Comparison of ENCODE assay signal across 19 cellular contexts in genomic region chrX:66017659-66018170, GRCh38. TPM values are rescaled to one million over a fixed set of nuclear protein-coding genes. Genes with fewer than 3 reads are reported as not detected.
DNase-seq lines count a peak whose midpoint lies in the region; ATAC-seq and TF ChIP-seq lines count a peak whose summit lies in the region.
"Had no signal": no experiment of that assay in that cellular context is flagged by ENCODE, and none has a peak within 500 bp of the region (broad histone marks: within the 10 kb centered on the region; RNA-seq: fewer than 3 reads in every experiment).

No MANE protein-coding gene starts in this region.

- H3K36me3 Mint-ChIP-seq in activated CD4-positive, alpha-beta T cell treated with anti-CD3 and anti-CD28 coated beads for 36 hours (ENCODE audit: low read depth) = no peaks in the 10 kb centered on the region
- H3K36me3 Mint-ChIP-seq in stimulated activated naive B cell treated with anti-CD40 and anti-IgM and Interleukin-4, amounts not matched to agents 10 μg/mL and 1 μg/mL and 100 μg/mL, for 72 hours = peaks cover 6 to 8% of the 10 kb centered on the region in 2 donors

- peaks cover 73% of the 10 kb centered on the region for H3K4me1 Mint-ChIP-seq in activated CD4-positive, alpha-beta T cell treated with anti-CD3 and anti-CD28 coated beads for 36 hours
- H3K4me1 Mint-ChIP-seq in stimulated activated naive B cell treated with anti-CD40 and anti-IgM and Interleukin-4, amounts not matched to agents 10 μg/mL and 1 μg/mL and 100 μg/mL, for 72 hours = peaks cover 68 to 81% of the 10 kb centered on the region in 2 donors

- no peaks in the 10 kb centered on the region for H3K27me3 ChIP-seq in OCI-LY1 (ENCODE audit: insufficient read depth, low read length)
- no peaks in the 10 kb centered on the region for H3K27me3 ChIP-seq in GM23248 (replicated peaks; ENCODE audit: insufficient read depth)

- H3K27ac ChIP-seq in OCI-LY1 (ENCODE audit: low read depth, low read length, poor library complexity, severe bottlenecking) (no peak overlapping the region), GM23248 (no peak overlapping the region)
- H3K27ac ChIP-seq: A549, PC-9 had no signal

- peak; percentile 28 for TF ChIP-seq POLR2A in erythroblast (IDR thresholded peaks at IDR 0.05; ENCODE audit: low read length)

- H3K9ac ChIP-seq in OCI-LY1 (ENCODE audit: low read length) = no peak overlapping the region
- no peak overlapping the region for H3K9ac ChIP-seq in GM23248

- H2AFZ ChIP-seq in OCI-LY1 (ENCODE audit: low read length) = no peak overlapping the region
- H2AFZ ChIP-seq in GM23248 = no peak overlapping the region
- H2AFZ ChIP-seq: PC-9 had no signal

- H3K4me2 ChIP-seq in OCI-LY1 (ENCODE audit: low read length) = peak overlapping the region; percentile 11; the same call in 1 of the 2 replicates
- H3K4me2 ChIP-seq in GM23248 (ENCODE audit: unreplicated experiment) = no peak overlapping the region
- H3K4me2 ChIP-seq: A549, PC-9 had no signal

- no peaks in the 10 kb centered on the region for H3K9me3 Mint-ChIP-seq in activated CD4-positive, alpha-beta T cell treated with anti-CD3 and anti-CD28 coated beads for 36 hours (ENCODE audit: low read depth)
- H3K9me3 Mint-ChIP-seq in stimulated activated naive B cell treated with anti-CD40 and anti-IgM and Interleukin-4, amounts not matched to agents 10 μg/mL and 1 μg/mL and 100 μg/mL, for 72 hours = no peaks in the 10 kb centered on the region

- H3K9me3 ChIP-seq in OCI-LY1 (ENCODE audit: low read length) (no peaks in the 10 kb centered on the region), GM23248 (ENCODE audit: low read depth) (no peaks in the 10 kb centered on the region)
- H3K9me3 ChIP-seq: A549 had no signal

- intact Hi-C loops in activated CD4-positive, alpha-beta T cell treated with anti-CD3 and anti-CD28 coated beads for 36 hours (cut with DNase I, micrococcal nuclease) = loop anchor here in 1 of 2 experiments (10.0 kb wide), 1 partner anchor 707 kb away; no protein-coding TSS in a partner anchor

- no peak for ATAC-seq in activated CD4-positive, alpha-beta T cell treated with anti-CD3 and anti-CD28 coated beads for 36 hours
- no peak for ATAC-seq in stimulated activated naive B cell treated with anti-CD40 and anti-IgM and Interleukin-4, amounts not matched to agents 10 μg/mL and 1 μg/mL and 100 μg/mL, for 72 hours (replicated peaks)
- no peak for ATAC-seq in GM19351 (IDR thresholded peaks at IDR 0.05; ENCODE audit: unreplicated experiment)
- ATAC-seq: A549, HepG2 had no signal

- H4K20me1 ChIP-seq in OCI-LY1 (ENCODE audit: insufficient read depth, low read length) (no peaks in the 10 kb centered on the region), GM23248 (ENCODE audit: insufficient read depth) (no peaks in the 10 kb centered on the region)

- H3K4me1 ChIP-seq in OCI-LY1 (ENCODE audit: insufficient read depth, low read length, severe bottlenecking) (peaks cover 63% of the 10 kb centered on the region), GM23248 (ENCODE audit: insufficient read depth) (no peaks in the 10 kb centered on the region)
- H3K4me1 ChIP-seq: A549 had no signal

- H3K79me2 ChIP-seq in OCI-LY1 (ENCODE audit: insufficient read depth, low read length) (no peaks in the 10 kb centered on the region), GM23248 (ENCODE audit: insufficient read depth) (no peaks in the 10 kb centered on the region)

- in situ Hi-C loops in GM23248 (cut with MboI) = no loop called here
- in situ Hi-C loops in G401 (cut with HindIII; ENCODE audit: low sequenced_read_pairs) = no loop called here

- no peaks in the 10 kb centered on the region for H3K27me3 Mint-ChIP-seq in activated CD4-positive, alpha-beta T cell treated with anti-CD3 and anti-CD28 coated beads for 36 hours
- no peaks in the 10 kb centered on the region for H3K27me3 Mint-ChIP-seq in stimulated activated naive B cell treated with anti-CD40 and anti-IgM and Interleukin-4, amounts not matched to agents 10 μg/mL and 1 μg/mL and 100 μg/mL, for 72 hours

- no peaks in the 10 kb centered on the region for H3K9me2 ChIP-seq in OCI-LY1 (ENCODE audit: low read depth, low read length)
- H3K9me2 ChIP-seq in GM23248 (ENCODE audit: insufficient read depth) = no peaks in the 10 kb centered on the region

- peak overlapping the region; percentile 71 for H3K27ac Mint-ChIP-seq in activated CD4-positive, alpha-beta T cell treated with anti-CD3 and anti-CD28 coated beads for 36 hours
- peak overlapping the region; percentile 80 for H3K27ac Mint-ChIP-seq in stimulated activated naive B cell treated with anti-CD40 and anti-IgM and Interleukin-4, amounts not matched to agents 10 μg/mL and 1 μg/mL and 100 μg/mL, for 72 hours

- TF ChIP-seq CTCF in OCI-LY1 (IDR thresholded peaks at IDR 0.05; ENCODE audit: low read length) = no peak

- H3F3A ChIP-seq in OCI-LY1 (ENCODE audit: insufficient read depth, low read length) = no peaks in the 10 kb centered on the region
- H3F3A ChIP-seq in GM23248 (ENCODE audit: insufficient read depth) = no peaks in the 10 kb centered on the region

- H3K36me3 ChIP-seq in OCI-LY1 (ENCODE audit: insufficient read depth, low read length) (no peaks in the 10 kb centered on the region), GM23248 (ENCODE audit: low read depth) (no peaks in the 10 kb centered on the region)

- CTCF ChIA-PET in activated CD4-positive, alpha-beta T cell treated with anti-CD3 and anti-CD28 coated beads for 36 hours (lab: Charles Lee) = interaction anchor here (0.8 to 3.2 kb wide), 5 partner anchors 9 to 320 kb away, joined by 3 to 8 read pairs (median 4); no protein-coding TSS in a partner anchor

- no peak overlapping the region for H3K4me3 ChIP-seq in OCI-LY1 (ENCODE audit: low read depth, low read length, poor library complexity, severe bottlenecking)
- H3K4me3 ChIP-seq in GM23248 = no peak overlapping the region
- H3K4me3 ChIP-seq: A549, PC-9 had no signal

- POLR2A ChIA-PET in activated CD4-positive, alpha-beta T cell treated with anti-CD3 and anti-CD28 coated beads for 36 hours (lab: Charles Lee) = interaction anchor here (0.6 to 1.0 kb wide), 2 partner anchors 28 to 440 kb away, joined by 3 read pairs; no protein-coding TSS in a partner anchor

- no peak overlapping the region for H3K4me3 Mint-ChIP-seq in activated CD4-positive, alpha-beta T cell treated with anti-CD3 and anti-CD28 coated beads for 36 hours
- H3K4me3 Mint-ChIP-seq in stimulated activated naive B cell treated with anti-CD40 and anti-IgM and Interleukin-4, amounts not matched to agents 10 μg/mL and 1 μg/mL and 100 μg/mL, for 72 hours = peak overlapping the region; percentile 8 to 66

- DNase-seq in activated CD4-positive, alpha-beta T cell treated with anti-CD3 and anti-CD28 coated beads for 36 hours = no peak
- DNase-seq in activated CD4-positive, alpha-beta T cell treated with anti-CD3 and anti-CD28 coated beads for 48 hours = no peak
- no peak for DNase-seq in erythroblast (lab: John Stamatoyannopoulos, UW)
- no peak for DNase-seq in stimulated activated naive B cell treated with anti-CD40 and anti-IgM and Interleukin-4, amounts not matched to agents 10 μg/mL and 1 μg/mL and 100 μg/mL, for 72 hours
- no peak for DNase-seq in GM23248
- DNase-seq in G401 (ENCODE audit: low spot score) = no peak
- DNase-seq: activated CD8-positive, alpha-beta memory T cell treated with anti-CD3 and anti-CD28 coated beads for 24 hours; amniotic stem cell; DMS79 treated with DMSO at 0.1 percent for 48 hours; dorsolateral prefrontal cortex; NCI-H2107; small intestine had no signal

RNA-seq across cellular contexts. Expression of gene VSIG4, which starts 22.2 kb away (rescaled TPM):
- total RNA-seq in activated CD4-positive, alpha-beta T cell treated with anti-CD3 and anti-CD28 coated beads for 36 hours = under 1 TPM in 1 of 2 experiments, not detected in 1; 0.09 TPM
- total RNA-seq in GM23248 (2014; rRNA removed; shearing (Covaris generic)) = not detected in 2 replicates
- not detected in 2 replicates for polyA plus RNA-seq in GM23248 (2016; fragmentation: Nextera tagmentation; extraction: Ambion mirVana)
- not detected in 2 replicates for total RNA-seq in G401 (2014; rRNA removed; shearing (Covaris generic))
- total RNA-seq: HepG2; PC-9; T-helper 1 cell treated with Interleukin-12 subunit alpha and Interleukin-12 subunit beta and Interleukin-4 antibody, amounts not matched to agents 30 ng/mL and 1 ng/mL, for 36 hours had no signal
- polyA plus RNA-seq: A549, HepG2, neural cell had no signal
